In the genomic region with DNA sequence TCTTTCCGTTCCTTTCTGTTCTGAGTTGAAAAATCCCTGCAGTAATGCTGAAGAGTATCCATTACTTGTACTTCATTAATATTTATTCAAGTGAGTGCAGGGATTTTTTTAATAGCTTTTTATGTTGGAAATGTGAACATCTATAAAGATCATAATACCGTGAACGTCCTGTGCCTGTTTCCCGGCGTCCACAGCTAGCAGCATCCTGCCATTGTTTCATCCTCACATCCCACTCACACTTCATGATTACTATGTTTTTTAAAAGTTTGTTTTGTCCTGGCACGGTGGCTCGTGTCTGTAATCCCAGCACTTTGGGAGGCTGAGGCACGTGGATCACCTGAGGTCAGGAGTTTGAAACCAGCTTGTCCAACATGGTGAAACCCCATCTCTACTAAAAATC, we compare ENCODE assay signal across 20 cellular contexts.
"Had no signal": no experiment of that assay in that cellular context is flagged by ENCODE, and none has a peak within 500 bp of the region (broad histone marks: within the 10 kb centered on the region; RNA-seq: fewer than 3 reads in every experiment).

No MANE protein-coding gene starts in this region.

- H3K4me1 Mint-ChIP-seq: activated naive CD4-positive, alpha-beta T cell treated with anti-CD3 and anti-CD28 coated beads, Interleukin-2, amount 50 U/mL, for 24 hours; naive B cell had no signal

- H3K27me3 ChIP-seq: body of pancreas, spleen, tibial nerve, uterus had no signal

- ATAC-seq: body of pancreas, SK-N-SH treated with all-trans-retinoic acid at 6 μM for 48 hours had no signal

- H3K36me3 Mint-ChIP-seq: activated naive CD4-positive, alpha-beta T cell treated with anti-CD3 and anti-CD28 coated beads, Interleukin-2, amount 50 U/mL, for 24 hours; naive B cell had no signal

- H3K4me3 Mint-ChIP-seq: activated naive CD4-positive, alpha-beta T cell treated with anti-CD3 and anti-CD28 coated beads, Interleukin-2, amount 50 U/mL, for 24 hours; naive B cell had no signal

- DNase-seq: activated CD4-positive, alpha-beta T cell treated with anti-CD3 and anti-CD28 coated beads for 1 hour; activated CD4-positive, alpha-beta T cell treated with anti-CD3 and anti-CD28 coated beads, Interleukin-2, amount 50 U/mL, for 1 hour; activated gamma-delta T cell treated with Interleukin-2 at 50 U/mL for 16 hours; activated T-cell treated with anti-CD3 and anti-CD28 coated beads, Interleukin-2, amount 50 U/mL, for 1 hour; anterior cingulate cortex; body of pancreas; effector memory CD4-positive, alpha-beta T cell; hippocampal formation; naive B cell; nucleus accumbens; retina; spleen; stimulated activated CD4-positive, alpha-beta T cell treated with anti-CD3 and anti-CD28 coated beads, Interleukin-4, amount 100 ng/mL, for 1 hour; stimulated activated naive CD4-positive, alpha-beta T cell treated with Interleukin-2 at 50 U/mL for 16 hours; uterus; WERI-Rb-1 had no signal

- H3K4me3 ChIP-seq: body of pancreas, spleen, tibial nerve, uterus had no signal

- H3K9me3 ChIP-seq: body of pancreas, spleen, tibial nerve, uterus had no signal

- H2AFZ ChIP-seq: parathyroid adenoma had no signal

- H3K27ac Mint-ChIP-seq: activated naive CD4-positive, alpha-beta T cell treated with anti-CD3 and anti-CD28 coated beads, Interleukin-2, amount 50 U/mL, for 24 hours; naive B cell had no signal

- H3K79me2 ChIP-seq: parathyroid adenoma had no signal

- H3K9ac ChIP-seq: parathyroid adenoma had no signal

- H3K4me1 ChIP-seq: parathyroid adenoma, uterus had no signal

- H3K36me3 ChIP-seq: spleen, tibial nerve, uterus had no signal

- H3K9me3 Mint-ChIP-seq: activated naive CD4-positive, alpha-beta T cell treated with anti-CD3 and anti-CD28 coated beads, Interleukin-2, amount 50 U/mL, for 24 hours had no signal

- H3K27ac ChIP-seq: body of pancreas, parathyroid adenoma, WERI-Rb-1 had no signal
